Comparison of ENCODE assay signal across 1 cellular context in genomic region chr3:149245738-149246451, GRCh38.
TF ChIP-seq lines count a peak whose summit lies in the region.

No MANE protein-coding gene starts in this region.

TF ChIP-seq in H1, 55 proteins besides CTCF, POLR2A, EP300 and RAD21:
- no peak for TF ChIP-seq SP4 (IDR thresholded peaks at IDR 0.05; ENCODE audit: low read length)
- TF ChIP-seq ASH2L (IDR thresholded peaks at IDR 0.05; ENCODE audit: low read length): no peak
- TF ChIP-seq TCF12 (IDR thresholded peaks at IDR 0.05; ENCODE audit: low read depth, low read length): no peak
- TF ChIP-seq POLR2AphosphoS5 (IDR thresholded peaks at IDR 0.05; ENCODE audit: low read depth, low read length): no peak
- TF ChIP-seq TAF7 (optimal IDR thresholded peaks at IDR 0.05; ENCODE audit: borderline replicate concordance, low read depth, low read length): no peak
- no peak for TF ChIP-seq SAP30 (IDR thresholded peaks at IDR 0.05; ENCODE audit: insufficient read depth, insufficient replicate concordance, low read length)
- TF ChIP-seq CBX5 (IDR thresholded peaks at IDR 0.05; ENCODE audit: low read depth, low read length): no peak
- TF ChIP-seq ZNF274 (IDR thresholded peaks at IDR 0.05; ENCODE audit: borderline replicate concordance, extremely low read depth, low read length): no peak
- TF ChIP-seq RBBP5 (IDR thresholded peaks at IDR 0.05; ENCODE audit: borderline replicate concordance, low read depth, low read length): no peak
- TF ChIP-seq JUND (IDR thresholded peaks at IDR 0.05; ENCODE audit: low read length): no peak
- no peak for TF ChIP-seq YY1 (IDR thresholded peaks at IDR 0.05; ENCODE audit: low read depth, low read length)
- no peak for TF ChIP-seq NRF1 (IDR thresholded peaks at IDR 0.05; ENCODE audit: low read depth, low read length)
- no peak for TF ChIP-seq BCL11A (IDR thresholded peaks at IDR 0.05; ENCODE audit: low read depth in 2 of 2, low read length in 2 of 2)
- TF ChIP-seq HDAC2 (IDR thresholded peaks at IDR 0.05; ENCODE audit: borderline replicate concordance in 1 of 2, low read depth in 2 of 2, low read length in 2 of 2): no peak
- no peak for TF ChIP-seq POU5F1 (IDR thresholded peaks at IDR 0.05; ENCODE audit: low read depth, low read length)
TF ChIP-seq in H1: peak in this region for 0.
